In the genomic region with DNA sequence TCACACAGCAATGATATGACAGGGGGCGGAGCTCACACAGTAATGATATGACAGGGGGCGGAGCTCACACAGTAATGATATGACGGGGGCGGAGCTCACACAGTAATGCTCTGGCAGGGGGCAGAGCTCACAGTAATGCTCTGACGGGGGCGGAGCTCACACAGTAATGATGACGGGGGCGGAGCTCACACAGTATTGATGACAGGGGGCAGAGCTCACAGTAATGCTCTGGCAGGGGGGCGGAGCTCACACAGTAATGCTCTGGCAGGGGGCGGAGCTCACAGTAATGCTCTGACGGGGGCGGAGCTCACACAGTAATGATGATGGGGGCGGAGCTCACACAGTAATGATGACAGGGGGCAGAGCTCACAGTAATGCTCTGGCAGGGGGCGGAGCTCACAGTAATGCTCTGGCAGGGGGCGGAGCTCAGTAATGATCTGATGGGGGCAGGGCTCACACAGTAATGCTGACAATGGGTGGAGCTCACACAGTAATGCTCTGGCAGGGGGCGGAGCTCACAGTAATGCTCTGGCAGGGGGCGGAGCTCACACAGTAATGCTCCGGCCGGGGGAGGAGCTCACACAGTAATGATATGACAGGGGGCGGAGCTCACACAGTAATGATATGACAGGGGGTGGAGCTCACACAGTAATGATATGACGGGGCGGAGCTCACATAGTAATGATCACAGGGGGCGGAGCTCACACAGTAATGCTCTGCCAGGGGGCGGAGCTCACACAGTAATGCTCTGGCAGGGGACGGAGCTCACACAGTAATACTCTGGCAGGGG, we compare ENCODE assay signal across 8 cellular contexts. TPM values are rescaled to one million over a fixed set of nuclear protein-coding genes. Genes with fewer than 3 reads are reported as not detected.
A peak's percentile ranks its signal among the peaks of the same experiment; 100 is the strongest.
DNase-seq lines count a peak whose midpoint lies in the region; ATAC-seq, FAIRE-seq and TF ChIP-seq lines count a peak whose summit lies in the region.
"Not testable (repeated sequence)": the region's sequence is repeated elsewhere in the genome, so short reads cannot be mapped to it uniquely, and the experiment has no call there.

No MANE protein-coding gene starts in this region.

- TF ChIP-seq POLR2A in GM12878 (IDR thresholded peaks at IDR 0.05; ENCODE audit: low read depth, low read length); sigmoid colon (IDR thresholded peaks at IDR 0.05): not testable (repeated sequence)

- not testable (repeated sequence) for FAIRE-seq in GM12878 (lab: Jason Lieb, UNC)

- not testable (repeated sequence) for H3K36me3 ChIP-seq in GM12878 (ENCODE audit: control insufficient read depth in 2 of 2, insufficient read depth in 2 of 2, low read length in 1 of 2)
- H3K36me3 ChIP-seq in sigmoid colon, result peaks cover 0 to 42% (median 19%) of the 10 kb centered on the region in 4 donors

- 98% methylated on average over 25 of the region's 25 CpGs for WGBS in GM12878 (ENCODE audit: insufficient coverage, insufficient replicate concordance, low lambda C conversion rate, missing lambda C conversion rate)
- WGBS in sigmoid colon, 2 donors, result 95% methylated on average over 25 of the region's 25 CpGs

- peaks cover 38% of the 10 kb centered on the region for H3K36me3 Mint-ChIP-seq in T-cell

- H3K9ac ChIP-seq in GM12878 (ENCODE audit: control insufficient read depth, insufficient read depth, low read length), result not testable (repeated sequence)

- not testable (repeated sequence) for H3K79me2 ChIP-seq in GM12878 (ENCODE audit: control insufficient read depth, insufficient read depth, low read length)

- TF ChIP-seq EP300 in GM12878 (IDR thresholded peaks at IDR 0.05; ENCODE audit: borderline replicate concordance in 1 of 2, control insufficient read depth in 1 of 2, low read depth in 2 of 2, low read length in 2 of 2); sigmoid colon (IDR thresholded peaks at IDR 0.05): not testable (repeated sequence)

- H3K27me3 ChIP-seq in GM12878 (replicated peaks in 1 of 2; ENCODE audit: control insufficient read depth in 2 of 2, insufficient read depth in 2 of 2, low read length in 1 of 2); sigmoid colon: not testable (repeated sequence)

- not testable (repeated sequence) for H3K27me3 Mint-ChIP-seq in T-cell

- POLR2A ChIA-PET in T-cell (lab: Charles Lee), result interaction anchor here in 1 of 2 donors (0.6 kb wide), 1 partner anchor 1162 kb away, joined by 3 read pairs; no protein-coding TSS in a partner anchor
- POLR2A ChIA-PET in GM12878 (lab: Charles Lee), result not testable (repeated sequence)

- RAD21 ChIA-PET in GM12878 (lab: Charles Lee; ENCODE audit: unreplicated experiment), result not testable (repeated sequence)

- peaks cover 6 to 19% (median 11%) of the 10 kb centered on the region in 3 donors for H3K4me1 Mint-ChIP-seq in T-cell

- not testable (repeated sequence) for H3K4me3 Mint-ChIP-seq in T-cell

- H2AFZ ChIP-seq in GM12878 (ENCODE audit: control insufficient read depth, low read depth, low read length), result not testable (repeated sequence)

- SMC1A ChIA-PET in GM12878 (lab: Charles Lee; ENCODE audit: uncharacterized antibody, unreplicated experiment), result not testable (repeated sequence)

- peak; percentile 19 for DNase-seq in Daoy (ENCODE audit: low read depth)
- peak; percentile 17 for DNase-seq in M059J (ENCODE audit: low read depth)
- DNase-seq in T-cell, result peak in 21 of 34 experiments; percentile 6 to 55 (median 21)
- peak; percentile 68 for DNase-seq in activated CD8-positive, alpha-beta memory T cell treated with anti-CD3 and anti-CD28 coated beads, Interleukin-2, amount 50 U/mL, for 48 hours
- DNase-seq in GM12878 (ENCODE audit: low read depth, low spot score), result not testable (repeated sequence)
- peak; percentile 58 for DNase-seq in cardiac septum (ENCODE audit: low spot score)
- DNase-seq in sigmoid colon, result peak; percentile 39
- peak; percentile 39 for DNase-seq in stimulated activated naive CD8-positive, alpha-beta T cell treated with anti-CD3 and anti-CD28 coated beads, Interleukin-15, Interleukin-2, amounts not matched to agents 100 U/mL and 50 U/mL, for 24 hours

- CTCF ChIA-PET in T-cell (lab: Charles Lee) (interaction anchor here (0.7 to 0.8 kb wide), 3 partner anchors 39 to 112 kb away, joined by 3 to 5 read pairs (median 3); no protein-coding TSS in a partner anchor), GM12878 (lab: Yijun Ruan, JAX) (interaction anchor here (0.6 to 0.7 kb wide), 3 partner anchors 332 to 724 kb away, joined by 3 to 4 read pairs (median 3); no protein-coding TSS in a partner anchor)

- not testable (repeated sequence) for H3K4me3 ChIP-seq in GM12878, sigmoid colon

- not testable (repeated sequence) for TF ChIP-seq CTCF in GM12878 (IDR thresholded peaks at IDR 0.05 in 2 of 3, conservative IDR thresholded peaks at IDR 0.05 in 1 of 3; ENCODE audit: control insufficient read depth in 2 of 3, extremely low read depth in 1 of 3, insufficient read depth in 1 of 3, low read depth in 3 of 3, low read length in 3 of 3); sigmoid colon (IDR thresholded peaks at IDR 0.05)

- ATAC-seq in T-cell (replicated peaks in 1 of 4) (peak in 1 of 4 experiments; percentile 56), GM12878 (peak; percentile 52)
- not testable (repeated sequence) for ATAC-seq in stimulated activated naive CD8-positive, alpha-beta T cell treated with anti-CD3 and anti-CD28 coated beads, Interleukin-15, Interleukin-2, amounts not matched to agents 100 U/mL and 50 U/mL, for 24 hours

- TF ChIP-seq RAD21 in GM12878 (IDR thresholded peaks at IDR 0.05; ENCODE audit: insufficient read depth, low read depth, low read length), result not testable (repeated sequence)

- in situ Hi-C loops in GM12878 (cut with MboI), result not testable (repeated sequence)

- not testable (repeated sequence) for BruUV-seq in GM12878 (replicated peaks; lab: Mats Ljungman, UMichigan)

- intact Hi-C loops in GM12878 (cut with micrococcal nuclease; ENCODE audit: unreplicated experiment); cardiac septum (cut with DNase I); sigmoid colon (cut with DNase I): not testable (repeated sequence)

- not testable (repeated sequence) for H3K27ac ChIP-seq in GM12878 (ENCODE audit: control insufficient read depth, insufficient read depth)
- peak overlapping the region in 3 of 4 donors; percentile 75 to 78 (median 77) for H3K27ac ChIP-seq in sigmoid colon

- H4K20me1 ChIP-seq in GM12878 (ENCODE audit: control insufficient read depth, insufficient read depth), result not testable (repeated sequence)

- not testable (repeated sequence) for H3K4me2 ChIP-seq in GM12878 (ENCODE audit: control insufficient read depth, insufficient read depth)

- H3K9me3 ChIP-seq in GM12878 (replicated peaks; ENCODE audit: control insufficient read depth, insufficient read depth, low read length); sigmoid colon: not testable (repeated sequence)

- H3K27ac Mint-ChIP-seq in T-cell, result peak overlapping the region in 1 of 2 donors; percentile 52

- not testable (repeated sequence) for H3K4me1 ChIP-seq in GM12878 (ENCODE audit: control insufficient read depth, insufficient read depth, low read length)
- peaks cover 0 to 24% (median 11%) of the 10 kb centered on the region in 4 donors for H3K4me1 ChIP-seq in sigmoid colon

- not testable (repeated sequence) for H3K9me3 Mint-ChIP-seq in T-cell

RNA-seq across cellular contexts. Expression of a gene that starts 52.8 kb away (rescaled TPM):
- total RNA-seq in Daoy (2014; rRNA removed; shearing (Covaris generic)), result 6.5 and 8.8 TPM in 2 replicates
- total RNA-seq in M059J (2014; rRNA removed; shearing (Covaris generic)), result 8.0 and 13.9 TPM in 2 replicates
- total RNA-seq in T-cell (100 to 1,000 TPM; 159 to 198 (median 181) TPM), GM12878 (2014; rRNA removed) (12.9 and 13.9 TPM in 2 replicates), GM12878 (2014; rRNA removed; fragmentation: Illumina TruSeq; extraction: Trizol) (10.2 and 10.7 TPM in 2 replicates), GM12878 (2021) (47.8 and 49.3 TPM in 2 replicates), cardiac septum (48.3 TPM), sigmoid colon (10 to 100 TPM; 12.5 to 41.0 (median 18.1) TPM)
- total RNA-seq in GM12878 (2013; cell fraction: nucleolus; rRNA removed), result 30.8 and 36.7 TPM in 2 replicates
- polyA plus RNA-seq in GM12878 (2011; ENCODE audit: low read depth), result 5.2 TPM
- polyA plus RNA-seq in GM12878 (2011; rRNA removed) (6.3 and 12.3 TPM in 2 replicates), GM12878 (2014; fragmentation: Illumina TruSeq; extraction: Trizol) (3.6 and 10.8 TPM in 2 replicates), GM12878 (2014; fragmentation: Nextera tagmentation; extraction: Ambion mirVana) (under 1 TPM; 0.13 to 0.42 TPM), GM12878 (2014; rRNA removed) (35.8 and 48.5 TPM in 2 replicates), GM12878 (2016; fragmentation: Nextera tagmentation; extraction: Ambion mirVana) (1 to 10 TPM; 2.9 to 3.9 TPM), sigmoid colon (10 to 100 TPM in 2 of 3 donors, 1 to 10 TPM in 1; 8.4 to 44.0 (median 17.1) TPM)
- 12.7 and 14.8 TPM in 2 replicates for polyA plus RNA-seq in GM12878 (2011; cell fraction: cytosol; rRNA removed)
- polyA plus RNA-seq in GM12878 (2011; cell fraction: nucleus; rRNA removed), result 133 and 156 TPM in 2 replicates
- 23.1 and 27.7 TPM in 2 replicates for polyA plus RNA-seq in GM12878 (2012)
- polyA minus RNA-seq in GM12878 (2011; rRNA and poly(A)+ RNA removed), result 13.1 and 29.2 TPM in 2 replicates
- 13.3 and 17.2 TPM in 2 replicates for polyA minus RNA-seq in GM12878 (2011; cell fraction: cytosol; rRNA and poly(A)+ RNA removed)
- polyA minus RNA-seq in GM12878 (2011; cell fraction: nucleus; rRNA and poly(A)+ RNA removed), result 20.7 and 34.6 TPM in 2 replicates
